8 cellular contexts compared by ENCODE assay signal in the genomic region with DNA sequence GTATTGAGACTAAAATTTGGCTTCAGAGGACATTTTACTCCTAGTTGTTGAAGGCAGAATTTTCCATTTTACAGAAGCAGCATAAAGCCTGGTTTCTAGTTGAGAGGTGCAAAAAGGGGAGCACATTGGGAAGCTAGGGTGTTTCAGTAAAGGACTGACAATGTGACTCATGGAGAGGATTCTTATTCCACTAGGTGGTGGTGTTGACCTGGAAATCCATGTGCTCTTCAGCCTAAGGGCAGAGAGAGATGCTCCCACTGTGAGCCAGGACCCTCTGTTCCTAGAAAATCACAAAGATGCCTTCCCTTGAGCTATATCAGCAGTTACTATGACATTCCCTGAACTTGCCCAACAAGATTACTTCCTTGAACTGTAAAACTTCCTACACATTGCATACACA.
A peak's percentile ranks its signal among the peaks of the same experiment; 100 is the strongest.
DNase-seq lines count a peak whose midpoint lies in the region; ATAC-seq and TF ChIP-seq lines count a peak whose summit lies in the region.

No MANE protein-coding gene starts in this region.

- H3K4me1 ChIP-seq in Karpas-422 (ENCODE audit: low read length) (no peaks in the 10 kb centered on the region), osteoblast (ENCODE audit: insufficient read depth, low read length) (no peaks in the 10 kb centered on the region)

- ATAC-seq in HG03108 (IDR thresholded peaks at IDR 0.05; ENCODE audit: unreplicated experiment) = no peak
- no peak for ATAC-seq in HG02981 (IDR thresholded peaks at IDR 0.05; ENCODE audit: unreplicated experiment)

- H3K36me3 ChIP-seq in Karpas-422 (ENCODE audit: insufficient read depth, low read length) (no peaks in the 10 kb centered on the region), brain microvascular endothelial cell (replicated peaks) (no peaks in the 10 kb centered on the region), osteoblast (ENCODE audit: insufficient read depth, low read length) (no peaks in the 10 kb centered on the region)

- no peak for TF ChIP-seq POLR2A in lower leg skin (IDR thresholded peaks at IDR 0.05)

- no peak overlapping the region for H3K9ac ChIP-seq in Karpas-422 (ENCODE audit: low read length)

- no peak overlapping the region for H3K27ac ChIP-seq in Karpas-422 (ENCODE audit: low read length)
- no peak overlapping the region for H3K27ac ChIP-seq in brain microvascular endothelial cell
- H3K27ac ChIP-seq in osteoblast (ENCODE audit: low read depth, low read length) = no peak overlapping the region

- intact Hi-C loops in lower leg skin (cut with DNase I; ENCODE audit: low total_unique reads) = no loop called here

- DNase-seq in Karpas-422 (peak; percentile 57), brain microvascular endothelial cell (peak; percentile 7), osteoblast (ENCODE audit: insufficient read length, low spot score, missing footprints) (no peak), lower leg skin (ENCODE audit: low spot score in 2 of 2) (no peak), SIG-M5 treated with dmso at 0.1 percent for 504 hours (lab: John Stamatoyannopoulos, UW; ENCODE audit: unreplicated experiment) (no peak)

- no peaks in the 10 kb centered on the region for H4K20me1 ChIP-seq in Karpas-422 (ENCODE audit: insufficient read depth, low read depth, low read length)
- no peaks in the 10 kb centered on the region for H4K20me1 ChIP-seq in osteoblast (ENCODE audit: insufficient read depth, low read length)

- no peaks in the 10 kb centered on the region for H3K9me2 ChIP-seq in Karpas-422 (replicated peaks; ENCODE audit: insufficient read depth, low read length)

- H3K9me3 ChIP-seq in Karpas-422 (ENCODE audit: low read length) (peaks cover 25% of the 10 kb centered on the region), osteoblast (ENCODE audit: low read depth, low read length) (no peaks in the 10 kb centered on the region)

- H3K79me2 ChIP-seq in Karpas-422 (ENCODE audit: low read length) (no peaks in the 10 kb centered on the region), osteoblast (ENCODE audit: insufficient read depth, low read length) (no peaks in the 10 kb centered on the region)

- H2AFZ ChIP-seq in Karpas-422 (ENCODE audit: low read length) = no peak overlapping the region
- H2AFZ ChIP-seq in osteoblast (ENCODE audit: low read length) = no peak overlapping the region

- in situ Hi-C loops in brain microvascular endothelial cell (cut with HindIII; ENCODE audit: low pct_ligation_motif_present, low sequenced_read_pairs) = no loop called here

- TF ChIP-seq CTCF in GM12874 (IDR thresholded peaks at IDR 0.05; ENCODE audit: insufficient read depth, low read depth, low read length) (0 out of 2 replicates have a peak, but pooled peaks have one; percentile 3), brain microvascular endothelial cell (IDR thresholded peaks at IDR 0.05; ENCODE audit: low read depth, low read length, missing control alignments) (peak; percentile 41), osteoblast (IDR thresholded peaks at IDR 0.05; ENCODE audit: extremely low read depth, low read depth, low read length) (peak; percentile 31), lower leg skin (IDR thresholded peaks at IDR 0.05) (no peak)

- H3K4me2 ChIP-seq in Karpas-422 (ENCODE audit: low read depth, low read length, poor library complexity, severe bottlenecking) (no peak overlapping the region), osteoblast (ENCODE audit: insufficient read depth, low read length) (no peak overlapping the region)

- H3K27me3 ChIP-seq in Karpas-422 (ENCODE audit: low read length) (no peaks in the 10 kb centered on the region), brain microvascular endothelial cell (replicated peaks) (no peaks in the 10 kb centered on the region), osteoblast (ENCODE audit: insufficient read depth, low read length) (no peaks in the 10 kb centered on the region)

- H3K4me3 ChIP-seq in Karpas-422 (ENCODE audit: low read length) (no peak overlapping the region), brain microvascular endothelial cell (ENCODE audit: low read depth, low read length) (no peak overlapping the region), osteoblast (ENCODE audit: insufficient read depth, low read length) (no peak overlapping the region), lower leg skin (ENCODE audit: low read depth, poor library complexity, severe bottlenecking) (no peak overlapping the region)

Comparison
In these comparisons a context has a peak if more than half of its experiments do, and no peak if none do; other contexts are left out.
1. CTCF ChIP-seq: peak in GM12874 (single experiment), brain microvascular endothelial cell (single experiment) and osteoblast (single experiment); none in lower leg skin (0 of 3).
2. DNase-seq: peak in Karpas-422 (single experiment) and brain microvascular endothelial cell (single experiment); none in osteoblast (single experiment), lower leg skin (0 of 2) and SIG-M5 treated with dmso at 0.1 percent for 504 hours (single experiment).